ENCODE assay signal across 2 cellular contexts in genomic region chr19:19453129-19453461, GRCh38.
TF ChIP-seq lines count a peak whose summit lies in the region.

No MANE protein-coding gene starts in this region.

TF ChIP-seq in GM23338, 12 proteins besides CTCF, POLR2A, EP300 and RAD21:
- TF ChIP-seq EZH2phosphoT487 (IDR thresholded peaks at IDR 0.05; ENCODE audit: unreplicated experiment) = no peak
- TF ChIP-seq REST (IDR thresholded peaks at IDR 0.05; ENCODE audit: unreplicated experiment) = no peak
- no peak for TF ChIP-seq ETS1 (IDR thresholded peaks at IDR 0.05)
- TF ChIP-seq ZNF114 (CRISPR knock-in tag; IDR thresholded peaks at IDR 0.05) = no peak
- no peak for TF ChIP-seq NANOG (IDR thresholded peaks at IDR 0.05; ENCODE audit: borderline replicate concordance)
- no peak for TF ChIP-seq POLR2AphosphoS5 (IDR thresholded peaks at IDR 0.05; ENCODE audit: low read depth)
- TF ChIP-seq EZH2 (IDR thresholded peaks at IDR 0.05; ENCODE audit: low read depth, unreplicated experiment) = no peak
- TF ChIP-seq CREB1 (CRISPR knock-in tag; IDR thresholded peaks at IDR 0.05; ENCODE audit: low read depth) = no peak
- no peak for TF ChIP-seq ZNF331 (CRISPR knock-in tag; IDR thresholded peaks at IDR 0.05; ENCODE audit: low read depth)
- no peak for TF ChIP-seq STAT1 (IDR thresholded peaks at IDR 0.05; ENCODE audit: unreplicated experiment)
- no peak for TF ChIP-seq ZNF462 (CRISPR knock-in tag; IDR thresholded peaks at IDR 0.05)
- no peak for TF ChIP-seq JUNB (IDR thresholded peaks at IDR 0.05; ENCODE audit: unreplicated experiment)

TF ChIP-seq in H1, 55 proteins besides CTCF, POLR2A, EP300 and RAD21:
- TF ChIP-seq JUND (IDR thresholded peaks at IDR 0.05; ENCODE audit: low read length) (no peak), PHF8 (conservative IDR thresholded peaks at IDR 0.05; ENCODE audit: low read depth, low read length) (no peak), TBP (IDR thresholded peaks at IDR 0.05; ENCODE audit: low read depth, low read length) (no peak), SRF (IDR thresholded peaks at IDR 0.05; ENCODE audit: low read depth, low read length) (no peak), SUZ12 (IDR thresholded peaks at IDR 0.05; ENCODE audit: low read length) (no peak), TEAD4 (IDR thresholded peaks at IDR 0.05; ENCODE audit: low read depth, low read length) (no peak), CHD1 (IDR thresholded peaks at IDR 0.05; ENCODE audit: low read depth, low read length) (no peak), EZH2 (IDR thresholded peaks at IDR 0.05; ENCODE audit: low read depth, low read length, severe bottlenecking) (no peak), GTF2F1 (IDR thresholded peaks at IDR 0.05; ENCODE audit: borderline replicate concordance, low read depth, low read length) (no peak), RBBP5 (IDR thresholded peaks at IDR 0.05; ENCODE audit: borderline replicate concordance, low read depth, low read length) (no peak), BACH1 (IDR thresholded peaks at IDR 0.05; ENCODE audit: low read length) (no peak), POU5F1 (IDR thresholded peaks at IDR 0.05; ENCODE audit: low read depth, low read length) (no peak)
- TF ChIP-seq, protein P1, sequence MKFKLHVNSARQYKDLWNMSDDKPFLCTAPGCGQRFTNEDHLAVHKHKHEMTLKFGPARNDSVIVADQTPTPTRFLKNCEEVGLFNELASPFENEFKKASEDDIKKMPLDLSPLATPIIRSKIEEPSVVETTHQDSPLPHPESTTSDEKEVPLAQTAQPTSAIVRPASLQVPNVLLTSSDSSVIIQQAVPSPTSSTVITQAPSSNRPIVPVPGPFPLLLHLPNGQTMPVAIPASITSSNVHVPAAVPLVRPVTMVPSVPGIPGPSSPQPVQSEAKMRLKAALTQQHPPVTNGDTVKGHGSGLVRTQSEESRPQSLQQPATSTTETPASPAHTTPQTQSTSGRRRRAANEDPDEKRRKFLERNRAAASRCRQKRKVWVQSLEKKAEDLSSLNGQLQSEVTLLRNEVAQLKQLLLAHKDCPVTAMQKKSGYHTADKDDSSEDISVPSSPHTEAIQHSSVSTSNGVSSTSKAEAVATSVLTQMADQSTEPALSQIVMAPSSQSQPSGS (IDR thresholded peaks at IDR 0.05; ENCODE audit: low read length) = no peak
